In genomic region chr1:226023735-226024134, GRCh38 we compare ENCODE assay signal across 27 cellular contexts. TPM values are rescaled to one million over a fixed set of nuclear protein-coding genes. Genes with fewer than 3 reads are reported as not detected.
DNase-seq lines count a peak whose midpoint lies in the region; ATAC-seq, FAIRE-seq and TF ChIP-seq lines count a peak whose summit lies in the region.
"Had no signal": no experiment of that assay in that cellular context is flagged by ENCODE, and none has a peak within 500 bp of the region (broad histone marks: within the 10 kb centered on the region; RNA-seq: fewer than 3 reads in every experiment).

No MANE protein-coding gene starts in this region.

- H2AFZ ChIP-seq in SK-N-SH (ENCODE audit: low read depth) = no peak overlapping the region
- H2AFZ ChIP-seq in GM23338 = 0 out of 2 replicates have a peak overlapping the region, but pooled peaks have one; percentile 61

- no peaks in the 10 kb centered on the region for H3K79me2 ChIP-seq in SK-N-SH (ENCODE audit: insufficient read depth)
- H3K79me2 ChIP-seq in GM23338 (replicated peaks; ENCODE audit: insufficient read depth) = no peaks in the 10 kb centered on the region

- POLR2A ChIA-PET in SK-N-SH (lab: Yijun Ruan, JAX) (no interaction called here), A549 (lab: Yijun Ruan, JAX) (interaction anchor here (3.4 kb wide), 1 partner anchor 24 kb away, joined by 11 read pairs; the partner anchor contains the start of gene SDE2), HEK293T (lab: Yijun Ruan, JAX) (interaction anchor here (2.7 kb wide), 1 partner anchor 24 kb away, joined by 7 read pairs; the partner anchor contains the start of gene SDE2)
- POLR2A ChIA-PET in activated CD4-positive, alpha-beta T cell treated with anti-CD3 and anti-CD28 coated beads, Interleukin-2, amount 10 ng/mL, durations not matched to agents 7 days and 5 days (lab: Charles Lee) = interaction anchor here (0.6 kb wide), 1 partner anchor 18 kb away, joined by 3 read pairs; no protein-coding TSS in a partner anchor

- no peaks in the 10 kb centered on the region for H3K4me1 Mint-ChIP-seq in GM23338
- peaks cover 4% of the 10 kb centered on the region for H3K4me1 Mint-ChIP-seq in activated CD4-positive, alpha-beta T cell treated with anti-CD3 and anti-CD28 coated beads, Interleukin-2, amount 10 ng/mL, durations not matched to agents 7 days and 5 days
- H3K4me1 Mint-ChIP-seq: CD4-positive, CD25-positive, alpha-beta regulatory T cell had no signal

- H3K36me3 Mint-ChIP-seq in GM23338 (ENCODE audit: low read depth) = no peaks in the 10 kb centered on the region
- H3K36me3 Mint-ChIP-seq in activated CD4-positive, alpha-beta T cell treated with anti-CD3 and anti-CD28 coated beads, Interleukin-2, amount 10 ng/mL, durations not matched to agents 7 days and 5 days (ENCODE audit: low read depth) = no peaks in the 10 kb centered on the region
- H3K36me3 Mint-ChIP-seq: CD14-positive monocyte; CD4-positive, alpha-beta memory T cell; CD4-positive, CD25-positive, alpha-beta regulatory T cell had no signal

- no peak for TF ChIP-seq POLR2A in A549 (IDR thresholded peaks at IDR 0.05; ENCODE audit: low read length)

- H3K9me2 ChIP-seq in SK-N-SH (no peaks in the 10 kb centered on the region), GM23338 (ENCODE audit: insufficient read depth) (no peaks in the 10 kb centered on the region)

- no peak overlapping the region for H3K4me2 ChIP-seq in SK-N-SH
- no peak overlapping the region for H3K4me2 ChIP-seq in A549
- no peak overlapping the region for H3K4me2 ChIP-seq in GM23338
- H3K4me2 ChIP-seq: BLaER1 had no signal

- H3K9ac ChIP-seq in SK-N-SH = no peak overlapping the region
- H3K9ac ChIP-seq: BLaER1 had no signal

- no peak for FAIRE-seq in A549 (lab: Jason Lieb, UNC)
- FAIRE-seq: GM12878, GM19239 had no signal

- H3F3A ChIP-seq in SK-N-SH (replicated peaks; ENCODE audit: insufficient read depth) = no peaks in the 10 kb centered on the region
- no peaks in the 10 kb centered on the region for H3F3A ChIP-seq in GM23338 (replicated peaks; ENCODE audit: low read depth)

- H3K4me3 Mint-ChIP-seq in GM23338 = no peak overlapping the region
- no peak overlapping the region for H3K4me3 Mint-ChIP-seq in activated CD4-positive, alpha-beta T cell treated with anti-CD3 and anti-CD28 coated beads, Interleukin-2, amount 10 ng/mL, durations not matched to agents 7 days and 5 days
- H3K4me3 Mint-ChIP-seq: CD14-positive monocyte; CD4-positive, alpha-beta memory T cell; CD4-positive, CD25-positive, alpha-beta regulatory T cell; CD8-positive, alpha-beta memory T cell had no signal

- H3K27me3 ChIP-seq in SK-N-SH (ENCODE audit: insufficient read depth) (no peaks in the 10 kb centered on the region), GM23338 (ENCODE audit: insufficient read depth) (no peaks in the 10 kb centered on the region)
- H3K27me3 ChIP-seq: BE2C, BLaER1 had no signal

- no peak for TF ChIP-seq RAD21 in SK-N-SH (IDR thresholded peaks at IDR 0.05; ENCODE audit: low read length)
- no peak for TF ChIP-seq RAD21 in A549 (conservative IDR thresholded peaks at IDR 0.05 in 1 of 2, IDR thresholded peaks at IDR 0.05 in 1 of 2)

- TF ChIP-seq EP300 in SK-N-SH (IDR thresholded peaks at IDR 0.05; ENCODE audit: borderline replicate concordance in 1 of 2, low read depth in 1 of 2, low read length in 1 of 2) = no peak
- no peak for TF ChIP-seq EP300 in A549 (IDR thresholded peaks at IDR 0.05)

- DNase-seq in SK-N-SH = peak; percentile 25
- no peak for DNase-seq in A549 (ENCODE audit: low read depth in 1 of 2, low spot score in 1 of 2)
- no peak for DNase-seq in GM23338 (ENCODE audit: low spot score)
- DNase-seq in HEK293T (ENCODE audit: extremely low spot score) = no peak
- DNase-seq in activated CD4-positive, alpha-beta T cell treated with anti-CD3 and anti-CD28 coated beads, Interleukin-2, amount 10 ng/mL, durations not matched to agents 7 days and 5 days = no peak
- DNase-seq in LoVo (ENCODE audit: low spot score) = no peak
- DNase-seq in A172 (ENCODE audit: low spot score) = no peak
- DNase-seq: ACHN; BE2C; C1 segment of cervical spinal cord; CD4-positive, alpha-beta memory T cell; CD4-positive, CD25-positive, alpha-beta regulatory T cell; CD8-positive, alpha-beta memory T cell; COR-L47; DMS 273 treated with DMSO at 0.1 percent for 48 hours; DMS153; DMS53; DMS79; DND-41; EL; GDM1 had no signal

- H3K27ac ChIP-seq in SK-N-SH (ENCODE audit: low read depth in 2 of 2, low read length in 1 of 2) (no peak overlapping the region), A549 (no peak overlapping the region), GM23338 (ENCODE audit: low read depth) (no peak overlapping the region)
- H3K27ac ChIP-seq: 22Rv1, BLaER1 had no signal

- H3K9me3 ChIP-seq in SK-N-SH (no peaks in the 10 kb centered on the region), A549 (no peaks in the 10 kb centered on the region)
- H3K9me3 ChIP-seq: BE2C, BLaER1 had no signal

- no peaks in the 10 kb centered on the region for H3K9me3 Mint-ChIP-seq in GM23338
- no peaks in the 10 kb centered on the region for H3K9me3 Mint-ChIP-seq in activated CD4-positive, alpha-beta T cell treated with anti-CD3 and anti-CD28 coated beads, Interleukin-2, amount 10 ng/mL, durations not matched to agents 7 days and 5 days
- H3K9me3 Mint-ChIP-seq: CD14-positive monocyte; CD4-positive, CD25-positive, alpha-beta regulatory T cell; CD8-positive, alpha-beta memory T cell had no signal

- H3K27ac Mint-ChIP-seq in GM23338 = no peak overlapping the region
- H3K27ac Mint-ChIP-seq in activated CD4-positive, alpha-beta T cell treated with anti-CD3 and anti-CD28 coated beads, Interleukin-2, amount 10 ng/mL, durations not matched to agents 7 days and 5 days = no peak overlapping the region
- H3K27ac Mint-ChIP-seq: CD14-positive monocyte; CD4-positive, alpha-beta memory T cell; CD4-positive, CD25-positive, alpha-beta regulatory T cell; CD8-positive, alpha-beta memory T cell had no signal

- H3K4me3 ChIP-seq in SK-N-SH (ENCODE audit: low read depth in 2 of 2, low read length in 1 of 2) = no peak overlapping the region
- H3K4me3 ChIP-seq in A549 = no peak overlapping the region
- no peak overlapping the region for H3K4me3 ChIP-seq in GM23338
- H3K4me3 ChIP-seq: BLaER1, GM12878 had no signal

- CTCF ChIA-PET in SK-N-SH (lab: Yijun Ruan, JAX) (no interaction called here), A549 (lab: Yijun Ruan, JAX) (interaction anchor here (2.0 kb wide), 1 partner anchor 41 kb away, joined by 4 read pairs; no protein-coding TSS in a partner anchor), HEK293T (lab: Yijun Ruan, JAX) (no interaction called here)
- CTCF ChIA-PET in activated CD4-positive, alpha-beta T cell treated with anti-CD3 and anti-CD28 coated beads, Interleukin-2, amount 10 ng/mL, durations not matched to agents 7 days and 5 days (lab: Charles Lee) = no interaction called here

- WGBS in SK-N-SH (ENCODE audit: low lambda C conversion rate) = 62% methylated on average over 5 of the region's 5 CpGs
- 84% methylated on average over 5 of the region's 5 CpGs for WGBS in A549 (ENCODE audit: missing lambda C conversion rate)

- H3K36me3 ChIP-seq in SK-N-SH (replicated peaks in 1 of 2; ENCODE audit: control insufficient read depth in 1 of 2, insufficient read depth in 2 of 2, low read length in 1 of 2) = no peaks in the 10 kb centered on the region
- H3K36me3 ChIP-seq in GM23338 (ENCODE audit: insufficient read depth) = no peaks in the 10 kb centered on the region
- H3K36me3 ChIP-seq: BE2C, BLaER1 had no signal

- ATAC-seq in SK-N-SH treated with all-trans-retinoic acid at 6 μM for 48 hours (no peak), A549 (no peak), GM23338 (no peak)
- ATAC-seq: GM12878 had no signal

- no peak for TF ChIP-seq CTCF in SK-N-SH (IDR thresholded peaks at IDR 0.05)
- TF ChIP-seq CTCF in A549 (IDR thresholded peaks at IDR 0.05) = no peak
- TF ChIP-seq CTCF in GM23338 (conservative IDR thresholded peaks at IDR 0.05; ENCODE audit: low read depth in 2 of 2) = no peak

- H4K20me1 ChIP-seq in SK-N-SH (ENCODE audit: insufficient read depth) (no peaks in the 10 kb centered on the region), GM23338 (replicated peaks; ENCODE audit: insufficient read depth) (no peaks in the 10 kb centered on the region)
- H4K20me1 ChIP-seq: BLaER1 had no signal

- H3K27me3 Mint-ChIP-seq in GM23338 (ENCODE audit: insufficient read depth, low read depth, poor library complexity) = no peaks in the 10 kb centered on the region
- no peaks in the 10 kb centered on the region for H3K27me3 Mint-ChIP-seq in activated CD4-positive, alpha-beta T cell treated with anti-CD3 and anti-CD28 coated beads, Interleukin-2, amount 10 ng/mL, durations not matched to agents 7 days and 5 days

- no peaks in the 10 kb centered on the region for H3K4me1 ChIP-seq in SK-N-SH (ENCODE audit: control insufficient read depth in 1 of 2, insufficient read depth in 2 of 2, low read depth in 1 of 2, low read length in 1 of 2)
- H3K4me1 ChIP-seq in A549 = no peaks in the 10 kb centered on the region
- no peaks in the 10 kb centered on the region for H3K4me1 ChIP-seq in GM23338 (ENCODE audit: insufficient read depth)
- H3K4me1 ChIP-seq: BE2C had no signal

RNA-seq across cellular contexts. Expression of gene SDE2, which starts 24.6 kb away (rescaled TPM):
- polyA plus RNA-seq in SK-N-SH (2012; rRNA removed) (10.1 and 15.1 TPM in 2 replicates), A549 (2011; rRNA removed) (15.6 and 24.8 TPM in 2 replicates), A549 (2017; fragmentation: RNase III; extraction: RNeasy Plus Mini Kit Qiagen cat#74134 plus additional on column Dnase treatment) (8.4 to 9.2 TPM (median 8.8 TPM) in 3 replicates), GM23338 (2016; fragmentation: Nextera tagmentation; extraction: Ambion mirVana) (10.6 and 11.3 TPM in 2 replicates)
- 13.8 and 15.7 TPM in 2 replicates for polyA plus RNA-seq in SK-N-SH (2012; cell fraction: cytosol; rRNA removed)
- 5.2 and 10.3 TPM in 2 replicates for polyA plus RNA-seq in SK-N-SH (2012; cell fraction: nucleus; rRNA removed)
- 5.0 and 5.4 TPM in 2 replicates for polyA plus RNA-seq in A549 (2012; cell fraction: cytosol; rRNA removed)
- polyA plus RNA-seq in A549 (2012; cell fraction: nucleus; rRNA removed) = 3.6 and 8.2 TPM in 2 replicates
- polyA minus RNA-seq in A549 (2011; rRNA and poly(A)+ RNA removed) = 11.2 and 13.6 TPM in 2 replicates
- 25.6 and 26.9 TPM in 2 replicates for total RNA-seq in GM23338 (2014; rRNA removed; shearing (Covaris generic))
- 10 to 100 TPM; 16.1 to 16.6 TPM for total RNA-seq in activated CD4-positive, alpha-beta T cell treated with anti-CD3 and anti-CD28 coated beads, Interleukin-2, amount 10 ng/mL, durations not matched to agents 7 days and 5 days
- 42.3 and 44.3 TPM in 2 replicates for total RNA-seq in A172 (2014; rRNA removed; shearing (Covaris generic))

RNA-seq across cellular contexts. Expression of gene H3-3A, which starts 38.8 kb away (rescaled TPM):
- polyA plus RNA-seq in SK-N-SH (2012; rRNA removed) (315 and 370 TPM in 2 replicates), A549 (2011; rRNA removed) (366 and 457 TPM in 2 replicates), A549 (2017; fragmentation: RNase III; extraction: RNeasy Plus Mini Kit Qiagen cat#74134 plus additional on column Dnase treatment) (451 to 534 TPM (median 530 TPM) in 3 replicates), GM23338 (2016; fragmentation: Nextera tagmentation; extraction: Ambion mirVana) (2,407 and 2,643 TPM in 2 replicates)
- 299 and 383 TPM in 2 replicates for polyA plus RNA-seq in SK-N-SH (2012; cell fraction: cytosol; rRNA removed)
- 85.2 and 129 TPM in 2 replicates for polyA plus RNA-seq in SK-N-SH (2012; cell fraction: nucleus; rRNA removed)
- polyA plus RNA-seq in A549 (2012; cell fraction: cytosol; rRNA removed) = 369 and 462 TPM in 2 replicates
- 137 and 170 TPM in 2 replicates for polyA plus RNA-seq in A549 (2012; cell fraction: nucleus; rRNA removed)
- 54.3 and 60.0 TPM in 2 replicates for polyA minus RNA-seq in A549 (2011; rRNA and poly(A)+ RNA removed)
- total RNA-seq in GM23338 (2014; rRNA removed; shearing (Covaris generic)) = 913 and 938 TPM in 2 replicates
- total RNA-seq in activated CD4-positive, alpha-beta T cell treated with anti-CD3 and anti-CD28 coated beads, Interleukin-2, amount 10 ng/mL, durations not matched to agents 7 days and 5 days = 100 to 1,000 TPM; 651 to 657 TPM
- total RNA-seq in A172 (2014; rRNA removed; shearing (Covaris generic)) = 429 and 466 TPM in 2 replicates
